In genomic region chr9:125915606-125916005, GRCh38 we compare ENCODE assay signal across 25 cellular contexts.
"Had no signal": no experiment of that assay in that cellular context is flagged by ENCODE, and none has a peak within 500 bp of the region (broad histone marks: within the 10 kb centered on the region; RNA-seq: fewer than 3 reads in every experiment).

No MANE protein-coding gene starts in this region.

- H3K9me3 ChIP-seq: ascending aorta had no signal

- H3K4me1 ChIP-seq: ascending aorta had no signal

- H3K27me3 Mint-ChIP-seq: activated CD4-positive, alpha-beta memory T cell treated with anti-CD3 and anti-CD28 coated beads, Interleukin-2, amount 10 ng/mL, durations not matched to agents 7 days and 5 days; activated CD4-positive, alpha-beta T cell treated with anti-CD3 and anti-CD28 coated beads, Interleukin-2, amount 10 ng/mL, durations not matched to agents 7 days and 5 days; activated naive CD4-positive, alpha-beta T cell treated with anti-CD3 and anti-CD28 coated beads, Interleukin-2, amount 10 ng/mL, durations not matched to agents 7 days and 5 days; activated naive CD8-positive, alpha-beta T cell treated with anti-CD3 and anti-CD28 coated beads, Interleukin-2, amount 10 ng/mL, durations not matched to agents 7 days and 5 days; activated T-cell treated with anti-CD3 and anti-CD28 coated beads, Interleukin-2, amount 50 U/mL, for 24 hours; brain; central memory CD8-positive, alpha-beta T cell; dendritic cell treated with granulocyte-macrophage colony-stimulating factor and Interleukin-4, amounts not matched to agents 40 ng/mL and 50 ng/mL, for 4 days had no signal

- H3K27ac ChIP-seq: ascending aorta, coronary artery, dorsolateral prefrontal cortex had no signal

- H3K4me3 Mint-ChIP-seq: activated CD4-positive, alpha-beta memory T cell treated with anti-CD3 and anti-CD28 coated beads, Interleukin-2, amount 10 ng/mL, durations not matched to agents 7 days and 5 days; activated CD4-positive, alpha-beta T cell treated with anti-CD3 and anti-CD28 coated beads, Interleukin-2, amount 10 ng/mL, durations not matched to agents 7 days and 5 days; activated naive CD4-positive, alpha-beta T cell treated with anti-CD3 and anti-CD28 coated beads, Interleukin-2, amount 10 ng/mL, durations not matched to agents 7 days and 5 days; activated naive CD8-positive, alpha-beta T cell treated with anti-CD3 and anti-CD28 coated beads, Interleukin-2, amount 10 ng/mL, durations not matched to agents 7 days and 5 days; activated T-cell treated with anti-CD3 and anti-CD28 coated beads, Interleukin-2, amount 50 U/mL, for 24 hours; activated T-cell treated with anti-CD3 and anti-CD28 coated beads, Interleukin-2, amount 50 U/mL, for 72 hours; brain; central memory CD8-positive, alpha-beta T cell; dendritic cell treated with granulocyte-macrophage colony-stimulating factor and Interleukin-4, amounts not matched to agents 40 ng/mL and 50 ng/mL, for 4 days; endodermal cell had no signal

- H3K27ac Mint-ChIP-seq: activated CD4-positive, alpha-beta memory T cell treated with anti-CD3 and anti-CD28 coated beads, Interleukin-2, amount 10 ng/mL, durations not matched to agents 7 days and 5 days; activated CD4-positive, alpha-beta T cell treated with anti-CD3 and anti-CD28 coated beads, Interleukin-2, amount 10 ng/mL, durations not matched to agents 7 days and 5 days; activated naive CD4-positive, alpha-beta T cell treated with anti-CD3 and anti-CD28 coated beads, Interleukin-2, amount 10 ng/mL, durations not matched to agents 7 days and 5 days; activated naive CD8-positive, alpha-beta T cell treated with anti-CD3 and anti-CD28 coated beads, Interleukin-2, amount 10 ng/mL, durations not matched to agents 7 days and 5 days; activated T-cell treated with anti-CD3 and anti-CD28 coated beads, Interleukin-2, amount 50 U/mL, for 24 hours; activated T-cell treated with anti-CD3 and anti-CD28 coated beads, Interleukin-2, amount 50 U/mL, for 72 hours; dendritic cell treated with granulocyte-macrophage colony-stimulating factor and Interleukin-4, amounts not matched to agents 40 ng/mL and 50 ng/mL, for 4 days; endodermal cell had no signal

- H3K9me3 Mint-ChIP-seq: activated CD4-positive, alpha-beta memory T cell treated with anti-CD3 and anti-CD28 coated beads, Interleukin-2, amount 10 ng/mL, durations not matched to agents 7 days and 5 days; activated CD4-positive, alpha-beta T cell treated with anti-CD3 and anti-CD28 coated beads, Interleukin-2, amount 10 ng/mL, durations not matched to agents 7 days and 5 days; activated naive CD4-positive, alpha-beta T cell treated with anti-CD3 and anti-CD28 coated beads, Interleukin-2, amount 10 ng/mL, durations not matched to agents 7 days and 5 days; activated naive CD4-positive, alpha-beta T cell treated with anti-CD3 and anti-CD28 coated beads, Interleukin-2, amount 50 U/mL, for 72 hours; activated naive CD8-positive, alpha-beta T cell treated with anti-CD3 and anti-CD28 coated beads, Interleukin-2, amount 10 ng/mL, durations not matched to agents 7 days and 5 days; activated T-cell treated with anti-CD3 and anti-CD28 coated beads, Interleukin-2, amount 50 U/mL, for 24 hours; activated T-cell treated with anti-CD3 and anti-CD28 coated beads, Interleukin-2, amount 50 U/mL, for 72 hours; brain; central memory CD8-positive, alpha-beta T cell; dendritic cell treated with granulocyte-macrophage colony-stimulating factor and Interleukin-4, amounts not matched to agents 40 ng/mL and 50 ng/mL, for 4 days; endodermal cell had no signal

- H3K4me1 Mint-ChIP-seq: activated CD4-positive, alpha-beta memory T cell treated with anti-CD3 and anti-CD28 coated beads, Interleukin-2, amount 10 ng/mL, durations not matched to agents 7 days and 5 days; activated CD4-positive, alpha-beta T cell treated with anti-CD3 and anti-CD28 coated beads, Interleukin-2, amount 10 ng/mL, durations not matched to agents 7 days and 5 days; activated naive CD4-positive, alpha-beta T cell treated with anti-CD3 and anti-CD28 coated beads, Interleukin-2, amount 10 ng/mL, durations not matched to agents 7 days and 5 days; activated naive CD8-positive, alpha-beta T cell treated with anti-CD3 and anti-CD28 coated beads, Interleukin-2, amount 10 ng/mL, durations not matched to agents 7 days and 5 days; central memory CD8-positive, alpha-beta T cell had no signal

- H3K27me3 ChIP-seq: ascending aorta, dorsolateral prefrontal cortex had no signal

- H3K4me3 ChIP-seq: ascending aorta, coronary artery, dorsolateral prefrontal cortex had no signal

- H3K36me3 Mint-ChIP-seq: activated naive CD4-positive, alpha-beta T cell treated with anti-CD3 and anti-CD28 coated beads, Interleukin-2, amount 10 ng/mL, durations not matched to agents 7 days and 5 days; activated naive CD4-positive, alpha-beta T cell treated with anti-CD3 and anti-CD28 coated beads, Interleukin-2, amount 50 U/mL, for 72 hours had no signal

- ATAC-seq: activated naive CD4-positive, alpha-beta T cell treated with anti-CD3 and anti-CD28 coated beads, Interleukin-2, amount 50 U/mL, for 72 hours; activated T-cell treated with anti-CD3 and anti-CD28 coated beads, Interleukin-2, amount 50 U/mL, for 72 hours; esophagus mucosa had no signal

- DNase-seq: activated CD4-positive, alpha-beta memory T cell treated with anti-CD3 and anti-CD28 coated beads, Interleukin-2, amount 10 ng/mL, durations not matched to agents 7 days and 5 days; activated CD4-positive, alpha-beta T cell treated with anti-CD3 and anti-CD28 coated beads for 1 hour; activated CD4-positive, alpha-beta T cell treated with anti-CD3 and anti-CD28 coated beads for 4 hours; activated CD4-positive, alpha-beta T cell treated with anti-CD3 and anti-CD28 coated beads, Interleukin-2, amount 10 ng/mL, durations not matched to agents 7 days and 5 days; activated CD4-positive, alpha-beta T cell treated with anti-CD3 and anti-CD28 coated beads, Interleukin-2, amount 50 U/mL, for 4 hours; activated CD8-positive, alpha-beta memory T cell treated with anti-CD3 and anti-CD28 coated beads, Interleukin-2, amount 50 U/mL, for 48 hours; activated gamma-delta T cell; activated naive CD4-positive, alpha-beta T cell; activated naive CD4-positive, alpha-beta T cell treated with anti-CD3 and anti-CD28 coated beads, Interleukin-2, amount 10 ng/mL, durations not matched to agents 7 days and 5 days; activated naive CD8-positive, alpha-beta T cell treated with anti-CD3 and anti-CD28 coated beads, Interleukin-2, amount 10 ng/mL, durations not matched to agents 7 days and 5 days; activated T-cell treated with anti-CD3 and anti-CD28 coated beads for 4 hours; activated T-cell treated with anti-CD3 and anti-CD28 coated beads, Interleukin-2, amount 50 U/mL, for 24 hours; activated T-cell treated with anti-CD3 and anti-CD28 coated beads, Interleukin-2, amount 50 U/mL, for 72 hours; dorsolateral prefrontal cortex; effector memory CD4-positive, alpha-beta T cell; endodermal cell; foreskin fibroblast; T-helper 2 cell had no signal
